Comparison of ENCODE assay signal across 8 cellular contexts in genomic region chr2:101473911-101474751, GRCh38. TPM values are rescaled to one million over a fixed set of nuclear protein-coding genes. Genes with fewer than 3 reads are reported as not detected.
DNase-seq lines count a peak whose midpoint lies in the region; ATAC-seq and TF ChIP-seq lines count a peak whose summit lies in the region.

No MANE protein-coding gene starts in this region.

- no peaks in the 10 kb centered on the region for H3K9me3 Mint-ChIP-seq in osteocyte (ENCODE audit: unreplicated experiment)

- peak overlapping the region; percentile 72 for H3K4me3 Mint-ChIP-seq in osteocyte (ENCODE audit: unreplicated experiment)

- ATAC-seq in GM18867 (IDR thresholded peaks at IDR 0.05; ENCODE audit: unreplicated experiment) = no peak

- H3K27ac Mint-ChIP-seq in osteocyte (ENCODE audit: unreplicated experiment) = peak overlapping the region; percentile 83

- H3K9me3 ChIP-seq in uterus = no peaks in the 10 kb centered on the region

- peak overlapping the region; percentile 28 to 65 for H3K4me3 ChIP-seq in uterus

- H3K27ac ChIP-seq in uterus = peak overlapping the region; percentile 82 to 83

- H3K36me3 ChIP-seq in uterus = no peaks in the 10 kb centered on the region

- H3K4me1 ChIP-seq in uterus = no peaks in the 10 kb centered on the region

- H3K4me1 Mint-ChIP-seq in osteocyte (ENCODE audit: unreplicated experiment) = peaks cover 12% of the 10 kb centered on the region

- DNase-seq in DMS153 (lab: John Stamatoyannopoulos, UW) = peak; percentile 1
- DNase-seq in NCI-H748 (lab: John Stamatoyannopoulos, UW; ENCODE audit: unreplicated experiment) = peak; percentile 63
- DNase-seq in activated naive CD4-positive, alpha-beta T cell treated with anti-CD3 and anti-CD28 coated beads, Interleukin-2, amount 50 U/mL, for 16 hours = peak; percentile 35
- peak; percentile 89 for DNase-seq in cardiac septum (ENCODE audit: low spot score)
- DNase-seq in osteocyte (ENCODE audit: extremely low spot score, unreplicated experiment) = no peak
- peak; percentile 43 to 63 for DNase-seq in uterus
- no peak for DNase-seq in NK-92 treated with Interleukin-12 subunit alpha and Interleukin-12 subunit beta, amount 100 ng/mL, for 24 hours (lab: John Stamatoyannopoulos, UW)

- peaks cover 3% of the 10 kb centered on the region for H3K27me3 Mint-ChIP-seq in osteocyte (ENCODE audit: unreplicated experiment)

- intact Hi-C loops in cardiac septum (cut with DNase I) = loop anchor here (2.0 kb wide), 1 partner anchor 45 kb away; no protein-coding TSS in a partner anchor
- intact Hi-C loops in uterus (cut with DNase I; ENCODE audit: low total_unique reads) = no loop called here

- no peak for TF ChIP-seq CTCF in osteocyte (IDR thresholded peaks at IDR 0.05)
- no peak for TF ChIP-seq CTCF in uterus (IDR thresholded peaks at IDR 0.05)

- H3K27me3 ChIP-seq in uterus = no peaks in the 10 kb centered on the region

- TF ChIP-seq POLR2A in uterus (IDR thresholded peaks at IDR 0.05) = no peak

- H3K36me3 Mint-ChIP-seq in osteocyte (ENCODE audit: unreplicated experiment) = no peaks in the 10 kb centered on the region

RNA-seq across cellular contexts. Expression of gene RFX8, which starts 0.8 kb away (rescaled TPM):
- not detected for total RNA-seq in cardiac septum
- not detected in 2 replicates for total RNA-seq in osteocyte
- 1 to 10 TPM in 2 of 4 donors, under 1 TPM in 1, not detected in 1; 0.51 to 1.4 (median 1.1) TPM for total RNA-seq in uterus

Comparison
In these comparisons a context has a peak if more than half of its experiments do, and no peak if none do; other contexts are left out.
1. DNase-seq: peak in DMS153 (single experiment), NCI-H748 (single experiment), activated naive CD4-positive, alpha-beta T cell treated with anti-CD3 and anti-CD28 coated beads, Interleukin-2, amount 50 U/mL, for 16 hours (single experiment), cardiac septum (single experiment) and uterus (2 of 2); none in osteocyte (single experiment) and NK-92 treated with Interleukin-12 subunit alpha and Interleukin-12 subunit beta, amount 100 ng/mL, for 24 hours (single experiment).